14 cellular contexts compared by ENCODE assay signal in genomic region chr16:86739178-86739577, GRCh38.
A peak's percentile ranks its signal among the peaks of the same experiment; 100 is the strongest.
DNase-seq lines count a peak whose midpoint lies in the region; ATAC-seq and TF ChIP-seq lines count a peak whose summit lies in the region.
"Had no signal": no experiment of that assay in that cellular context is flagged by ENCODE, and none has a peak within 500 bp of the region (broad histone marks: within the 10 kb centered on the region; RNA-seq: fewer than 3 reads in every experiment).

No MANE protein-coding gene starts in this region.

- peaks cover 7% of the 10 kb centered on the region for H3K9me3 Mint-ChIP-seq in endothelial cell (ENCODE audit: unreplicated experiment)
- H3K9me3 Mint-ChIP-seq: CD4-positive, alpha-beta T cell had no signal

- H3K27ac Mint-ChIP-seq in endothelial cell (ENCODE audit: unreplicated experiment), result peak overlapping the region; percentile 57
- H3K27ac Mint-ChIP-seq: B cell; CD4-positive, alpha-beta T cell had no signal

- intact Hi-C loops in psoas muscle (cut with DNase I), result no loop called here

- peaks cover 71% of the 10 kb centered on the region for H3K4me1 Mint-ChIP-seq in endothelial cell (ENCODE audit: unreplicated experiment)

- H3K36me3 ChIP-seq in HEK293 (ENCODE audit: control insufficient read depth in 2 of 2, insufficient read depth in 1 of 2, low read length in 2 of 2) (no peaks in the 10 kb centered on the region), psoas muscle (ENCODE audit: insufficient read depth in 1 of 2, low read depth in 1 of 2) (no peaks in the 10 kb centered on the region)

- H3K27ac ChIP-seq in HEK293 (ENCODE audit: extremely low read depth, low read depth, low read length) (no peak overlapping the region), psoas muscle (peak overlapping the region; percentile 23)
- H3K27ac ChIP-seq: C4-2B had no signal

- H3K27me3 ChIP-seq in psoas muscle (ENCODE audit: insufficient read depth in 3 of 3, low read length in 2 of 3), result peaks cover 0 to 21% (median 0%) of the 10 kb centered on the region in 3 donors

- TF ChIP-seq CTCF in HEK293 (tag by site-specific recombination; IDR thresholded peaks at IDR 0.05) (no peak), endothelial cell (IDR thresholded peaks at IDR 0.05; ENCODE audit: unreplicated experiment) (no peak), psoas muscle (IDR thresholded peaks at IDR 0.05) (no peak)

- H3K4me3 ChIP-seq in HEK293 (ENCODE audit: low read depth, low read length) (no peak overlapping the region), psoas muscle (no peak overlapping the region)

- 57 to 67% (median 62%) methylated on average over 3 of the region's 3 CpGs for WGBS in psoas muscle, 3 donors

- DNase-seq in endothelial cell (ENCODE audit: low spot score), result no peak
- DNase-seq in psoas muscle, result no peak
- DNase-seq in GM19240 (ENCODE audit: insufficient read length, low spot score), result no peak
- DNase-seq in stimulated activated CD4-positive, alpha-beta T cell treated with anti-CD3 and anti-CD28 coated beads, Interleukin-2, amount 100 ng/mL, for 48 hours, result no peak
- no peak for DNase-seq in DMS153 (lab: John Stamatoyannopoulos, UW)
- DNase-seq in glomerular visceral epithelial cell (ENCODE audit: extremely low spot score), result no peak
- DNase-seq: Caco-2; CD4-positive, alpha-beta T cell; DMS79; GDM1; H9 had no signal

- POLR2A ChIA-PET in HEK293 (lab: Yijun Ruan, JAX), result interaction anchor here (0.6 kb wide), 1 partner anchor 69 kb away, joined by 3 read pairs; no protein-coding TSS in a partner anchor

- ATAC-seq in psoas muscle, result no peak

- peaks cover 20% of the 10 kb centered on the region for H3K36me3 Mint-ChIP-seq in endothelial cell (ENCODE audit: low read depth, unreplicated experiment)

- peaks cover 7% of the 10 kb centered on the region for H3K27me3 Mint-ChIP-seq in endothelial cell (ENCODE audit: unreplicated experiment)

- CTCF ChIA-PET in HEK293 (lab: Yijun Ruan, JAX), result interaction anchor here (0.5 to 0.7 kb wide), 3 partner anchors 21 to 149 kb away, joined by 3 read pairs; no protein-coding TSS in a partner anchor

- H3K9me3 ChIP-seq in HEK293 (ENCODE audit: control insufficient read depth, insufficient read depth, low read depth, low read length), result no peaks in the 10 kb centered on the region
- H3K9me3 ChIP-seq in psoas muscle, result no peaks in the 10 kb centered on the region
- H3K9me3 ChIP-seq: Caco-2 had no signal

- H3K4me1 ChIP-seq in HEK293 (ENCODE audit: control insufficient read depth, insufficient read depth, low read length) (peaks cover 5% of the 10 kb centered on the region), psoas muscle (no peaks in the 10 kb centered on the region)

- peak overlapping the region; percentile 77 for H3K4me3 Mint-ChIP-seq in endothelial cell (ENCODE audit: unreplicated experiment)
- H3K4me3 Mint-ChIP-seq: B cell; CD4-positive, alpha-beta T cell; H9 had no signal

TF ChIP-seq in HEK293, 187 proteins besides CTCF, POLR2A, EP300 and RAD21:
- no peak for TF ChIP-seq ZNF19 (tag by site-specific recombination; IDR thresholded peaks at IDR 0.05; ENCODE audit: low read depth)
- no peak for TF ChIP-seq ZSCAN30 (tag by site-specific recombination; IDR thresholded peaks at IDR 0.05)
- no peak for TF ChIP-seq ZNF449 (tag by site-specific recombination; IDR thresholded peaks at IDR 0.05)
- no peak for TF ChIP-seq ZNF248 (tag by site-specific recombination; IDR thresholded peaks at IDR 0.05)
- TF ChIP-seq, protein P1, sequence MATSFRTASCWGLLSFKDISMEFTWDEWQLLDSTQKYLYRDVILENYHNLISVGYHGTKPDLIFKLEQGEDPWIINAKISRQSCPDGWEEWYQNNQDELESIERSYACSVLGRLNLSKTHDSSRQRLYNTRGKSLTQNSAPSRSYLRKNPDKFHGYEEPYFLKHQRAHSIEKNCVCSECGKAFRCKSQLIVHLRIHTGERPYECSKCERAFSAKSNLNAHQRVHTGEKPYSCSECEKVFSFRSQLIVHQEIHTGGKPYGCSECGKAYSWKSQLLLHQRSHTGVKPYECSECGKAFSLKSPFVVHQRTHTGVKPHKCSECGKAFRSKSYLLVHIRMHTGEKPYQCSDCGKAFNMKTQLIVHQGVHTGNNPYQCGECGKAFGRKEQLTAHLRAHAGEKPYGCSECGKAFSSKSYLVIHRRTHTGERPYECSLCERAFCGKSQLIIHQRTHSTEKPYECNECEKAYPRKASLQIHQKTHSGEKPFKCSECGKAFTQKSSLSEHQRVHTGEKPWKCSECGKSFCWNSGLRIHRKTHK (tag by site-specific recombination; IDR thresholded peaks at IDR 0.05), result no peak
- 0 out of 2 replicates have a peak, but pooled peaks have one; percentile 21 for TF ChIP-seq PRDM1 (tag by site-specific recombination; IDR thresholded peaks at IDR 0.05)
- TF ChIP-seq ZNF366 (tag by site-specific recombination; conservative IDR thresholded peaks at IDR 0.05), result peak; percentile 64; the same call in 1 of the 2 replicates
- TF ChIP-seq SCRT1 (tag by site-specific recombination; IDR thresholded peaks at IDR 0.05; ENCODE audit: borderline replicate concordance), result no peak
- no peak for TF ChIP-seq OVOL3 (tag by site-specific recombination; IDR thresholded peaks at IDR 0.05)
TF ChIP-seq in HEK293: peak in this region for 2.
